Comparison of ENCODE assay signal across 1 cellular context in the genomic region with DNA sequence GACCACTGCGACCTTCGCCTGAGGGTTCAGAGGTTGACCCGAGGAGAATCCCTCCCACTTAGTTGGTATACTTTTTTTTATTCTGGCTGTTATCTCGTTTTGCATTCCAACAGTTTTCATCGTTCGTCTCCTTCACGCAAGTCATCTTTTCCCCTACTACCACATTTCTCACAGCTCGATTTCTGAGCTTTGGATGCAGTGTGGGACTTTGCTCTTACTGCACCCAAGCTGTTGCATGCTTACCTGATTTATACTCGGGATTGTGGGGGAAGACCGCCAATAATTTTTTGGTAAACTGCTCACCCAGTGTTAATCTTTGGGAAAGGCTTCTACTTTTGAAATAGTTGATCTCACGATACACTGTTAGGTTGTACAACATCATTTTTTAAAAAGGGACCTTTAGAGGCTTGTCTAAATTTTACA.
A peak's percentile ranks its signal among the peaks of the same experiment; 100 is the strongest.
TF ChIP-seq lines count a peak whose summit lies in the region.

No MANE protein-coding gene starts in this region.

TF ChIP-seq in HepG2, 621 proteins besides CTCF, POLR2A, EP300 and RAD21 (continued from another document):
- TF ChIP-seq ATF6 (CRISPR knock-in tag; conservative IDR thresholded peaks at IDR 0.05) = no peak
- TF ChIP-seq EZH2 (conservative IDR thresholded peaks at IDR 0.05; ENCODE audit: low read depth, low read length) = no peak
- no peak for TF ChIP-seq ZNF496 (CRISPR knock-in tag; IDR thresholded peaks at IDR 0.05; ENCODE audit: insufficient replicate concordance)
- TF ChIP-seq, protein P1, sequence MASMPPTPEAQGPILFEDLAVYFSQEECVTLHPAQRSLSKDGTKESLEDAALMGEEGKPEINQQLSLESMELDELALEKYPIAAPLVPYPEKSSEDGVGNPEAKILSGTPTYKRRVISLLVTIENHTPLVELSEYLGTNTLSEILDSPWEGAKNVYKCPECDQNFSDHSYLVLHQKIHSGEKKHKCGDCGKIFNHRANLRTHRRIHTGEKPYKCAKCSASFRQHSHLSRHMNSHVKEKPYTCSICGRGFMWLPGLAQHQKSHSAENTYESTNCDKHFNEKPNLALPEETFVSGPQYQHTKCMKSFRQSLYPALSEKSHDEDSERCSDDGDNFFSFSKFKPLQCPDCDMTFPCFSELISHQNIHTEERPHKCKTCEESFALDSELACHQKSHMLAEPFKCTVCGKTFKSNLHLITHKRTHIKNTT (CRISPR knock-in tag; IDR thresholded peaks at IDR 0.05) = no peak
- no peak for TF ChIP-seq KMT2B (CRISPR knock-in tag; IDR thresholded peaks at IDR 0.05)
- no peak for TF ChIP-seq KLF9 (CRISPR knock-in tag; IDR thresholded peaks at IDR 0.05; ENCODE audit: low read depth)
- TF ChIP-seq RXRA (CRISPR knock-in tag; IDR thresholded peaks at IDR 0.05) = no peak
- TF ChIP-seq HES4 (CRISPR knock-in tag; IDR thresholded peaks at IDR 0.05; ENCODE audit: borderline replicate concordance) = no peak
- 0 out of 2 replicates have a peak, but pooled peaks have one; percentile 24 for TF ChIP-seq SP140L (CRISPR knock-in tag; IDR thresholded peaks at IDR 0.05; ENCODE audit: borderline replicate concordance)
- TF ChIP-seq NCOR1 (IDR thresholded peaks at IDR 0.05; ENCODE audit: borderline replicate concordance, low read length) = peak; percentile 34; the same call in 1 of the 2 replicates
- no peak for TF ChIP-seq ZNF292 (CRISPR knock-in tag; IDR thresholded peaks at IDR 0.05; ENCODE audit: borderline replicate concordance, low read depth)
- TF ChIP-seq, protein P2, sequence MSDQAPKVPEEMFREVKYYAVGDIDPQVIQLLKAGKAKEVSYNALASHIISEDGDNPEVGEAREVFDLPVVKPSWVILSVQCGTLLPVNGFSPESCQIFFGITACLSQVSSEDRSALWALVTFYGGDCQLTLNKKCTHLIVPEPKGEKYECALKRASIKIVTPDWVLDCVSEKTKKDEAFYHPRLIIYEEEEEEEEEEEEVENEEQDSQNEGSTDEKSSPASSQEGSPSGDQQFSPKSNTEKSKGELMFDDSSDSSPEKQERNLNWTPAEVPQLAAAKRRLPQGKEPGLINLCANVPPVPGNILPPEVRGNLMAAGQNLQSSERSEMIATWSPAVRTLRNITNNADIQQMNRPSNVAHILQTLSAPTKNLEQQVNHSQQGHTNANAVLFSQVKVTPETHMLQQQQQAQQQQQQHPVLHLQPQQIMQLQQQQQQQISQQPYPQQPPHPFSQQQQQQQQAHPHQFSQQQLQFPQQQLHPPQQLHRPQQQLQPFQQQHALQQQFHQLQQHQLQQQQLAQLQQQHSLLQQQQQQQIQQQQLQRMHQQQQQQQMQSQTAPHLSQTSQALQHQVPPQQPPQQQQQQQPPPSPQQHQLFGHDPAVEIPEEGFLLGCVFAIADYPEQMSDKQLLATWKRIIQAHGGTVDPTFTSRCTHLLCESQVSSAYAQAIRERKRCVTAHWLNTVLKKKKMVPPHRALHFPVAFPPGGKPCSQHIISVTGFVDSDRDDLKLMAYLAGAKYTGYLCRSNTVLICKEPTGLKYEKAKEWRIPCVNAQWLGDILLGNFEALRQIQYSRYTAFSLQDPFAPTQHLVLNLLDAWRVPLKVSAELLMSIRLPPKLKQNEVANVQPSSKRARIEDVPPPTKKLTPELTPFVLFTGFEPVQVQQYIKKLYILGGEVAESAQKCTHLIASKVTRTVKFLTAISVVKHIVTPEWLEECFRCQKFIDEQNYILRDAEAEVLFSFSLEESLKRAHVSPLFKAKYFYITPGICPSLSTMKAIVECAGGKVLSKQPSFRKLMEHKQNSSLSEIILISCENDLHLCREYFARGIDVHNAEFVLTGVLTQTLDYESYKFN (CRISPR knock-in tag; conservative IDR thresholded peaks at IDR 0.05) = 0 out of 2 replicates have a peak, but pooled peaks have one; percentile 3
- TF ChIP-seq, protein P3, sequence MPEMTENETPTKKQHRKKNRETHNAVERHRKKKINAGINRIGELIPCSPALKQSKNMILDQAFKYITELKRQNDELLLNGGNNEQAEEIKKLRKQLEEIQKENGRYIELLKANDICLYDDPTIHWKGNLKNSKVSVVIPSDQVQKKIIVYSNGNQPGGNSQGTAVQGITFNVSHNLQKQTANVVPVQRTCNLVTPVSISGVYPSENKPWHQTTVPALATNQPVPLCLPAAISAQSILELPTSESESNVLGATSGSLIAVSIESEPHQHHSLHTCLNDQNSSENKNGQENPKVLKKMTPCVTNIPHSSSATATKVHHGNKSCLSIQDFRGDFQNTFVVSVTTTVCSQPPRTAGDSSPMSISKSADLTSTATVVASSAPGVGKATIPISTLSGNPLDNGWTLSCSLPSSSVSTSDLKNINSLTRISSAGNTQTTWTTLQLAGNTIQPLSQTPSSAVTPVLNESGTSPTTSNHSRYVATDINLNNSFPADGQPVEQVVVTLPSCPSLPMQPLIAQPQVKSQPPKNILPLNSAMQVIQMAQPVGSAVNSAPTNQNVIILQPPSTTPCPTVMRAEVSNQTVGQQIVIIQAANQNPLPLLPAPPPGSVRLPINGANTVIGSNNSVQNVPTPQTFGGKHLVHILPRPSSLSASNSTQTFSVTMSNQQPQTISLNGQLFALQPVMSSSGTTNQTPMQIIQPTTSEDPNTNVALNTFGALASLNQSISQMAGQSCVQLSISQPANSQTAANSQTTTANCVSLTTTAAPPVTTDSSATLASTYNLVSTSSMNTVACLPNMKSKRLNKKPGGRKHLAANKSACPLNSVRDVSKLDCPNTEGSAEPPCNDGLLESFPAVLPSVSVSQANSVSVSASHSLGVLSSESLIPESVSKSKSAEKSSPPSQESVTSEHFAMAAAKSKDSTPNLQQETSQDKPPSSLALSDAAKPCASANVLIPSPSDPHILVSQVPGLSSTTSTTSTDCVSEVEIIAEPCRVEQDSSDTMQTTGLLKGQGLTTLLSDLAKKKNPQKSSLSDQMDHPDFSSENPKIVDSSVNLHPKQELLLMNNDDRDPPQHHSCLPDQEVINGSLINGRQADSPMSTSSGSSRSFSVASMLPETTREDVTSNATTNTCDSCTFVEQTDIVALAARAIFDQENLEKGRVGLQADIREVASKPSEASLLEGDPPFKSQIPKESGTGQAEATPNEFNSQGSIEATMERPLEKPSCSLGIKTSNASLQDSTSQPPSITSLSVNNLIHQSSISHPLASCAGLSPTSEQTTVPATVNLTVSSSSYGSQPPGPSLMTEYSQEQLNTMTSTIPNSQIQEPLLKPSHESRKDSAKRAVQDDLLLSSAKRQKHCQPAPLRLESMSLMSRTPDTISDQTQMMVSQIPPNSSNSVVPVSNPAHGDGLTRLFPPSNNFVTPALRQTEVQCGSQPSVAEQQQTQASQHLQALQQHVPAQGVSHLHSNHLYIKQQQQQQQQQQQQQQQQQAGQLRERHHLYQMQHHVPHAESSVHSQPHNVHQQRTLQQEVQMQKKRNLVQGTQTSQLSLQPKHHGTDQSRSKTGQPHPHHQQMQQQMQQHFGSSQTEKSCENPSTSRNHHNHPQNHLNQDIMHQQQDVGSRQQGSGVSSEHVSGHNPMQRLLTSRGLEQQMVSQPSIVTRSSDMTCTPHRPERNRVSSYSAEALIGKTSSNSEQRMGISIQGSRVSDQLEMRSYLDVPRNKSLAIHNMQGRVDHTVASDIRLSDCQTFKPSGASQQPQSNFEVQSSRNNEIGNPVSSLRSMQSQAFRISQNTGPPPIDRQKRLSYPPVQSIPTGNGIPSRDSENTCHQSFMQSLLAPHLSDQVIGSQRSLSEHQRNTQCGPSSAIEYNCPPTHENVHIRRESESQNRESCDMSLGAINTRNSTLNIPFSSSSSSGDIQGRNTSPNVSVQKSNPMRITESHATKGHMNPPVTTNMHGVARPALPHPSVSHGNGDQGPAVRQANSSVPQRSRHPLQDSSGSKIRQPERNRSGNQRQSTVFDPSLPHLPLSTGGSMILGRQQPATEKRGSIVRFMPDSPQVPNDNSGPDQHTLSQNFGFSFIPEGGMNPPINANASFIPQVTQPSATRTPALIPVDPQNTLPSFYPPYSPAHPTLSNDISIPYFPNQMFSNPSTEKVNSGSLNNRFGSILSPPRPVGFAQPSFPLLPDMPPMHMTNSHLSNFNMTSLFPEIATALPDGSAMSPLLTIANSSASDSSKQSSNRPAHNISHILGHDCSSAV (CRISPR knock-in tag; IDR thresholded peaks at IDR 0.05; ENCODE audit: borderline replicate concordance) = 0 out of 2 replicates have a peak, but pooled peaks have one; percentile 5
- peak; percentile 45; the same call in 1 of the 2 replicates for TF ChIP-seq HNF4G (IDR thresholded peaks at IDR 0.05; ENCODE audit: borderline replicate concordance, low read depth, low read length)
- TF ChIP-seq HNF4G (CRISPR knock-in tag; IDR thresholded peaks at IDR 0.05; ENCODE audit: borderline replicate concordance, low read depth) = no peak
- TF ChIP-seq PHF21A (CRISPR knock-in tag; IDR thresholded peaks at IDR 0.05) = no peak
- TF ChIP-seq HDAC2 (CRISPR knock-in tag; IDR thresholded peaks at IDR 0.05) = 0 out of 2 replicates have a peak, but pooled peaks have one; percentile 28
- TF ChIP-seq ZBTB8A (CRISPR knock-in tag; IDR thresholded peaks at IDR 0.05; ENCODE audit: borderline replicate concordance, low read depth) = no peak
- no peak for TF ChIP-seq ZNF788 (CRISPR knock-in tag; IDR thresholded peaks at IDR 0.05; ENCODE audit: borderline replicate concordance)
- TF ChIP-seq XRCC5 (optimal IDR thresholded peaks at IDR 0.05; ENCODE audit: low read length) = no peak
- TF ChIP-seq ISX (CRISPR knock-in tag; conservative IDR thresholded peaks at IDR 0.05) = no peak
- peak; percentile 37; the same call in 1 of the 2 replicates for TF ChIP-seq ZNF12 (CRISPR knock-in tag; IDR thresholded peaks at IDR 0.05)
- TF ChIP-seq RARA (CRISPR knock-in tag; IDR thresholded peaks at IDR 0.05) = peak; percentile 16; the same call in 1 of the 2 replicates
- no peak for TF ChIP-seq U2AF2 (IDR thresholded peaks at IDR 0.05; ENCODE audit: low read depth, low read length)
- no peak for TF ChIP-seq ZNF24 (IDR thresholded peaks at IDR 0.05)
- TF ChIP-seq, protein P4, sequence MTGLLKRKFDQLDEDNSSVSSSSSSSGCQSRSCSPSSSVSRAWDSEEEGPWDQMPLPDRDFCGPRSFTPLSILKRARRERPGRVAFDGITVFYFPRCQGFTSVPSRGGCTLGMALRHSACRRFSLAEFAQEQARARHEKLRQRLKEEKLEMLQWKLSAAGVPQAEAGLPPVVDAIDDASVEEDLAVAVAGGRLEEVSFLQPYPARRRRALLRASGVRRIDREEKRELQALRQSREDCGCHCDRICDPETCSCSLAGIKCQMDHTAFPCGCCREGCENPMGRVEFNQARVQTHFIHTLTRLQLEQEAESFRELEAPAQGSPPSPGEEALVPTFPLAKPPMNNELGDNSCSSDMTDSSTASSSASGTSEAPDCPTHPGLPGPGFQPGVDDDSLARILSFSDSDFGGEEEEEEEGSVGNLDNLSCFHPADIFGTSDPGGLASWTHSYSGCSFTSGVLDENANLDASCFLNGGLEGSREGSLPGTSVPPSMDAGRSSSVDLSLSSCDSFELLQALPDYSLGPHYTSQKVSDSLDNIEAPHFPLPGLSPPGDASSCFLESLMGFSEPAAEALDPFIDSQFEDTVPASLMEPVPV (CRISPR knock-in tag; IDR thresholded peaks at IDR 0.05) = no peak
- no peak for TF ChIP-seq ZNF430 (CRISPR knock-in tag; IDR thresholded peaks at IDR 0.05)
- TF ChIP-seq RNF2 (conservative IDR thresholded peaks at IDR 0.05; ENCODE audit: low read depth) = no peak
- TF ChIP-seq, protein P5, sequence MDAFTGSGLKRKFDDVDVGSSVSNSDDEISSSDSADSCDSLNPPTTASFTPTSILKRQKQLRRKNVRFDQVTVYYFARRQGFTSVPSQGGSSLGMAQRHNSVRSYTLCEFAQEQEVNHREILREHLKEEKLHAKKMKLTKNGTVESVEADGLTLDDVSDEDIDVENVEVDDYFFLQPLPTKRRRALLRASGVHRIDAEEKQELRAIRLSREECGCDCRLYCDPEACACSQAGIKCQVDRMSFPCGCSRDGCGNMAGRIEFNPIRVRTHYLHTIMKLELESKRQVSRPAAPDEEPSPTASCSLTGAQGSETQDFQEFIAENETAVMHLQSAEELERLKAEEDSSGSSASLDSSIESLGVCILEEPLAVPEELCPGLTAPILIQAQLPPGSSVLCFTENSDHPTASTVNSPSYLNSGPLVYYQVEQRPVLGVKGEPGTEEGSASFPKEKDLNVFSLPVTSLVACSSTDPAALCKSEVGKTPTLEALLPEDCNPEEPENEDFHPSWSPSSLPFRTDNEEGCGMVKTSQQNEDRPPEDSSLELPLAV (CRISPR knock-in tag; conservative IDR thresholded peaks at IDR 0.05; ENCODE audit: low read depth) = no peak
- TF ChIP-seq PPARG (CRISPR knock-in tag; conservative IDR thresholded peaks at IDR 0.05) = no peak
- TF ChIP-seq ZNF446 (CRISPR knock-in tag; IDR thresholded peaks at IDR 0.05) = no peak
